Comparison of ENCODE assay signal across 17 cellular contexts in the genomic region with DNA sequence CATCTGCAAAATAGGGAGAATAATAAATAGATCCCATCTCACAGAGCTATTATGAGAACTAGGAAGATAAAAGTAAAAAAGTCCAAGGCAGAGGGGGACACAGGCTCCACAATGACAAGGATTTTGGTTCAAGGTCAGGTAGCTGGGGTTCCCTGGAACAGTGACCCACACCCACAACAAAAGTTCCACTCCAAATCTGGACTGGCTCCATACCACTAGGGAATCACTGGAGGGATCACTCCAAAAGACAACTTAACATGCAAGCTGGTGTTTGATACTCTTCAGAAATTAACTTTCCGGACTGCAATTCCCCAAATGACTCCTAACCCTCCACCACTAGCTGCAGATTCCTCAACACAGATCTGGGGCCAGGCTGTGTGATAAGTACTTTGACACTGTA. TPM values are rescaled to one million over a fixed set of nuclear protein-coding genes. Genes with fewer than 3 reads are reported as not detected.
DNase-seq lines count a peak whose midpoint lies in the region; ATAC-seq and TF ChIP-seq lines count a peak whose summit lies in the region.
"Had no signal": no experiment of that assay in that cellular context is flagged by ENCODE, and none has a peak within 500 bp of the region (broad histone marks: within the 10 kb centered on the region; RNA-seq: fewer than 3 reads in every experiment).

No MANE protein-coding gene starts in this region.

- H3K4me3 ChIP-seq in CD8-positive, alpha-beta memory T cell (ENCODE audit: low read length) = no peak overlapping the region
- H3K4me3 ChIP-seq: GM23248, right lobe of liver had no signal

- POLR2A ChIA-PET in CD8-positive, alpha-beta memory T cell (lab: Charles Lee) = no interaction called here
- POLR2A ChIA-PET in WTC11 (lab: Charles Lee) = no interaction called here

- no peak overlapping the region for H3K27ac ChIP-seq in CD8-positive, alpha-beta memory T cell (ENCODE audit: low read depth, low read length)
- H3K27ac ChIP-seq: GM23248, right lobe of liver had no signal

- no peak for ATAC-seq in WTC11
- no peak for ATAC-seq in effector memory CD8-positive, alpha-beta T cell (replicated peaks)
- ATAC-seq in stimulated activated memory B cell treated with anti-CD40 and anti-IgM and Interleukin-4, amounts not matched to agents 10 μg/mL and 1 μg/mL and 100 μg/mL, for 72 hours = no peak
- no peak for ATAC-seq in HG02642 (IDR thresholded peaks at IDR 0.05; ENCODE audit: poor library complexity, unreplicated experiment)
- ATAC-seq in HG03565 (IDR thresholded peaks at IDR 0.05; ENCODE audit: unreplicated experiment) = no peak
- ATAC-seq in GM21447 (IDR thresholded peaks at IDR 0.05; ENCODE audit: unreplicated experiment) = no peak
- ATAC-seq: activated CD4-positive, alpha-beta T cell treated with anti-CD3 and anti-CD28 coated beads for 36 hours had no signal

- H3K36me3 Mint-ChIP-seq in CD8-positive, alpha-beta memory T cell = peaks cover 0 to 4% (median 0%) of the 10 kb centered on the region in 3 donors
- peaks cover 2% of the 10 kb centered on the region; the same call in 1 of the 2 replicates for H3K36me3 Mint-ChIP-seq in WTC11
- peaks cover under 1% of the 10 kb centered on the region for H3K36me3 Mint-ChIP-seq in effector memory CD8-positive, alpha-beta T cell (ENCODE audit: insufficient read depth)
- peaks cover 16% of the 10 kb centered on the region for H3K36me3 Mint-ChIP-seq in stimulated activated memory B cell treated with anti-CD40 and anti-IgM and Interleukin-4, amounts not matched to agents 10 μg/mL and 1 μg/mL and 100 μg/mL, for 72 hours

- peaks cover 20% of the 10 kb centered on the region for H3K4me1 ChIP-seq in CD8-positive, alpha-beta memory T cell (ENCODE audit: insufficient read depth, low read length)

- DNase-seq in CD8-positive, alpha-beta memory T cell = no peak
- DNase-seq in WTC11 (ENCODE audit: low spot score) = no peak
- DNase-seq in effector memory CD8-positive, alpha-beta T cell = no peak
- DNase-seq: activated CD4-positive, alpha-beta T cell treated with anti-CD3 and anti-CD28 coated beads for 36 hours; DMS 273 treated with DMSO at 0.1 percent for 48 hours; effector CD4-positive, alpha-beta T cell; GM23248; IMR-90; MV-4-11; NCI-H2029 treated with DMSO at 0.1 percent for 48 hours; NCI-H510A; right lobe of liver; SIG-M5 had no signal

- H3K27me3 ChIP-seq in CD8-positive, alpha-beta memory T cell (ENCODE audit: insufficient read depth, low read length, poor library complexity, severe bottlenecking) = no peaks in the 10 kb centered on the region
- H3K27me3 ChIP-seq: right lobe of liver had no signal

- H3K36me3 ChIP-seq in CD8-positive, alpha-beta memory T cell (ENCODE audit: insufficient read depth, low read length) = no peaks in the 10 kb centered on the region
- H3K36me3 ChIP-seq: right lobe of liver had no signal

- H3K27ac Mint-ChIP-seq in CD8-positive, alpha-beta memory T cell = peak overlapping the region; percentile 8 to 92 (median 69)
- H3K27ac Mint-ChIP-seq in WTC11 = peak overlapping the region; percentile 90
- H3K27ac Mint-ChIP-seq in effector memory CD8-positive, alpha-beta T cell = peak overlapping the region; percentile 21 to 65
- peak overlapping the region; percentile 84 for H3K27ac Mint-ChIP-seq in stimulated activated memory B cell treated with anti-CD40 and anti-IgM and Interleukin-4, amounts not matched to agents 10 μg/mL and 1 μg/mL and 100 μg/mL, for 72 hours
- H3K27ac Mint-ChIP-seq: activated CD4-positive, alpha-beta T cell treated with anti-CD3 and anti-CD28 coated beads for 36 hours had no signal

- no peaks in the 10 kb centered on the region for H3K9me3 Mint-ChIP-seq in CD8-positive, alpha-beta memory T cell
- H3K9me3 Mint-ChIP-seq in WTC11 = no peaks in the 10 kb centered on the region
- no peaks in the 10 kb centered on the region for H3K9me3 Mint-ChIP-seq in effector memory CD8-positive, alpha-beta T cell
- H3K9me3 Mint-ChIP-seq in stimulated activated memory B cell treated with anti-CD40 and anti-IgM and Interleukin-4, amounts not matched to agents 10 μg/mL and 1 μg/mL and 100 μg/mL, for 72 hours = no peaks in the 10 kb centered on the region

- H3K27me3 Mint-ChIP-seq in CD8-positive, alpha-beta memory T cell = no peaks in the 10 kb centered on the region
- H3K27me3 Mint-ChIP-seq in WTC11 (ENCODE audit: low read depth) = no peaks in the 10 kb centered on the region
- no peaks in the 10 kb centered on the region for H3K27me3 Mint-ChIP-seq in effector memory CD8-positive, alpha-beta T cell
- no peaks in the 10 kb centered on the region for H3K27me3 Mint-ChIP-seq in stimulated activated memory B cell treated with anti-CD40 and anti-IgM and Interleukin-4, amounts not matched to agents 10 μg/mL and 1 μg/mL and 100 μg/mL, for 72 hours
- H3K27me3 Mint-ChIP-seq: activated CD4-positive, alpha-beta T cell treated with anti-CD3 and anti-CD28 coated beads for 36 hours had no signal

- no peaks in the 10 kb centered on the region for H3K9me3 ChIP-seq in CD8-positive, alpha-beta memory T cell (ENCODE audit: low read length)
- H3K9me3 ChIP-seq: right lobe of liver had no signal

- CTCF ChIA-PET in CD8-positive, alpha-beta memory T cell (lab: Charles Lee) = interaction anchor here (1.3 to 2.8 kb wide), 5 partner anchors 27 to 71 kb away, joined by 3 to 13 read pairs (median 6); no protein-coding TSS in a partner anchor
- CTCF ChIA-PET in WTC11 (lab: Charles Lee) = interaction anchor here (0.8 to 3.2 kb wide), 6 partner anchors 24 to 100 kb away, joined by 3 to 17 read pairs (median 6); no protein-coding TSS in a partner anchor

- H3K4me3 Mint-ChIP-seq in CD8-positive, alpha-beta memory T cell = peak overlapping the region in 3 of 7 donors; percentile 20 to 63 (median 39)
- no peak overlapping the region for H3K4me3 Mint-ChIP-seq in WTC11
- H3K4me3 Mint-ChIP-seq in effector memory CD8-positive, alpha-beta T cell = no peak overlapping the region
- no peak overlapping the region for H3K4me3 Mint-ChIP-seq in stimulated activated memory B cell treated with anti-CD40 and anti-IgM and Interleukin-4, amounts not matched to agents 10 μg/mL and 1 μg/mL and 100 μg/mL, for 72 hours
- H3K4me3 Mint-ChIP-seq: activated CD4-positive, alpha-beta T cell treated with anti-CD3 and anti-CD28 coated beads for 36 hours had no signal

- TF ChIP-seq CTCF in WTC11 (IDR thresholded peaks at IDR 0.05) = no peak

- H3K4me1 Mint-ChIP-seq in CD8-positive, alpha-beta memory T cell = peaks cover 52 to 68% (median 55%) of the 10 kb centered on the region in 3 donors
- peaks cover 59% of the 10 kb centered on the region for H3K4me1 Mint-ChIP-seq in WTC11
- H3K4me1 Mint-ChIP-seq in effector memory CD8-positive, alpha-beta T cell (ENCODE audit: low read depth in 2 of 2) = peaks cover 41 to 43% of the 10 kb centered on the region in 2 donors
- H3K4me1 Mint-ChIP-seq in stimulated activated memory B cell treated with anti-CD40 and anti-IgM and Interleukin-4, amounts not matched to agents 10 μg/mL and 1 μg/mL and 100 μg/mL, for 72 hours = peaks cover 77% of the 10 kb centered on the region

TF ChIP-seq in WTC11, 78 proteins besides CTCF, POLR2A, EP300 and RAD21:
- TF ChIP-seq ZNF396 (CRISPR knock-in tag; IDR thresholded peaks at IDR 0.05; ENCODE audit: borderline replicate concordance) (no peak), ZNF138 (CRISPR knock-in tag; conservative IDR thresholded peaks at IDR 0.05) (no peak), RORB (CRISPR knock-in tag; IDR thresholded peaks at IDR 0.05) (no peak)
- TF ChIP-seq, protein P1, sequence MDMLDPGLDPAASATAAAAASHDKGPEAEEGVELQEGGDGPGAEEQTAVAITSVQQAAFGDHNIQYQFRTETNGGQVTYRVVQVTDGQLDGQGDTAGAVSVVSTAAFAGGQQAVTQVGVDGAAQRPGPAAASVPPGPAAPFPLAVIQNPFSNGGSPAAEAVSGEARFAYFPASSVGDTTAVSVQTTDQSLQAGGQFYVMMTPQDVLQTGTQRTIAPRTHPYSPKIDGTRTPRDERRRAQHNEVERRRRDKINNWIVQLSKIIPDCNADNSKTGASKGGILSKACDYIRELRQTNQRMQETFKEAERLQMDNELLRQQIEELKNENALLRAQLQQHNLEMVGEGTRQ (CRISPR knock-in tag; IDR thresholded peaks at IDR 0.05) = no peak

RNA-seq across cellular contexts. Expression of a gene that starts 54.9 kb away (rescaled TPM):
- total RNA-seq in CD8-positive, alpha-beta memory T cell = 10 to 100 TPM; 66.1 to 75.1 TPM
- polyA plus RNA-seq in CD8-positive, alpha-beta memory T cell = 40.4 TPM
- 116 to 144 TPM (median 121 TPM) in 3 replicates for total RNA-seq in WTC11 (2021)
